8 cellular contexts compared by ENCODE assay signal in genomic region chr1:22452401-22452963, GRCh38. TPM values are rescaled to one million over a fixed set of nuclear protein-coding genes. Genes with fewer than 3 reads are reported as not detected.
DNase-seq lines count a peak whose midpoint lies in the region; ATAC-seq, FAIRE-seq and TF ChIP-seq lines count a peak whose summit lies in the region.

No MANE protein-coding gene starts in this region.

- peak; percentile 78 for FAIRE-seq in endothelial cell of umbilical vein (lab: Jason Lieb, UNC)
- no peak for FAIRE-seq in frontal cortex (lab: Jason Lieb, UNC)

- no peaks in the 10 kb centered on the region for H3K9me1 ChIP-seq in endothelial cell of umbilical vein (replicated peaks; ENCODE audit: control insufficient read depth, extremely low read depth, insufficient read depth, low read length)

- H3K27ac Mint-ChIP-seq in T-helper 17 cell: peak overlapping the region; percentile 97

- H3K9me3 ChIP-seq in ES-I3 (ENCODE audit: control insufficient read depth, insufficient read depth, low read length): no peaks in the 10 kb centered on the region
- no peaks in the 10 kb centered on the region for H3K9me3 ChIP-seq in T-helper 17 cell (ENCODE audit: control insufficient read depth, low read length, poor library complexity, severe bottlenecking)
- no peaks in the 10 kb centered on the region for H3K9me3 ChIP-seq in endothelial cell of umbilical vein (replicated peaks; ENCODE audit: control insufficient read depth, insufficient read depth, low read length)
- no peaks in the 10 kb centered on the region for H3K9me3 ChIP-seq in mononuclear cell (ENCODE audit: low read depth, low read length)

- BruUV-seq in endothelial cell of umbilical vein (replicated peaks; lab: Mats Ljungman, UMichigan): no TSS peak

- no peak for TF ChIP-seq CTCF in endothelial cell of umbilical vein (IDR thresholded peaks at IDR 0.05; ENCODE audit: extremely low read depth in 1 of 2, insufficient read depth in 1 of 2, low read depth in 1 of 2, low read length in 2 of 2)

- peak overlapping the region; percentile 59 for H3K27ac ChIP-seq in endothelial cell of umbilical vein (ENCODE audit: insufficient read depth, low read depth, low read length)
- H3K27ac ChIP-seq in urinary bladder (ENCODE audit: low read depth): peak overlapping the region; percentile 90

- peak overlapping the region; percentile 73 for H3K4me2 ChIP-seq in endothelial cell of umbilical vein (ENCODE audit: insufficient read depth, low read length)

- H3K27me3 Mint-ChIP-seq in T-helper 17 cell: no peaks in the 10 kb centered on the region

- peak; percentile 13 for DNase-seq in HPDE6-E6E7 (ENCODE audit: extremely low spot score)
- no peak for DNase-seq in T-helper 17 cell
- DNase-seq in endothelial cell of umbilical vein (ENCODE audit: low read depth, low spot score): peak; percentile 83
- DNase-seq in frontal cortex (ENCODE audit: low spot score in 2 of 2): no peak

- H4K20me1 ChIP-seq in endothelial cell of umbilical vein (replicated peaks; ENCODE audit: control insufficient read depth, extremely low read depth, insufficient read depth, low read length): no peaks in the 10 kb centered on the region

- H3K36me3 ChIP-seq in ES-I3 (ENCODE audit: insufficient read depth, low read length) (no peaks in the 10 kb centered on the region), endothelial cell of umbilical vein (ENCODE audit: control insufficient read depth in 2 of 2, extremely low read depth in 1 of 2, insufficient read depth in 2 of 2, low read length in 2 of 2) (no peaks in the 10 kb centered on the region), urinary bladder (ENCODE audit: insufficient read depth) (no peaks in the 10 kb centered on the region)

- peak overlapping the region; percentile 64; the same call in 1 of the 2 replicates for H3K9ac ChIP-seq in ES-I3 (ENCODE audit: low read depth, low read length)
- peak overlapping the region; percentile 85 for H3K9ac ChIP-seq in endothelial cell of umbilical vein (replicated peaks; ENCODE audit: extremely low read depth, insufficient read depth, low read length)

- CTCF ChIA-PET in endothelial cell of umbilical vein (lab: Charles Lee): interaction anchor here (0.6 to 1.9 kb wide), 5 partner anchors 9 to 268 kb away, joined by 3 to 6 read pairs (median 3); no protein-coding TSS in a partner anchor

- H3K4me3 Mint-ChIP-seq in T-helper 17 cell: peak overlapping the region; percentile 98

- peaks cover 9% of the 10 kb centered on the region for H3K79me2 ChIP-seq in endothelial cell of umbilical vein (ENCODE audit: control insufficient read depth, insufficient read depth, low read length)

- H3K4me1 ChIP-seq in ES-I3 (ENCODE audit: insufficient read depth, low read length) (peaks cover 15% of the 10 kb centered on the region), endothelial cell of umbilical vein (ENCODE audit: control insufficient read depth, extremely low read depth, insufficient read depth, low read length) (peaks cover 4% of the 10 kb centered on the region), mononuclear cell (ENCODE audit: insufficient read depth, low read length) (peaks cover 17% of the 10 kb centered on the region), urinary bladder (ENCODE audit: insufficient read depth) (no peaks in the 10 kb centered on the region)

- 3% methylated on average over 14 of the region's 14 CpGs for WGBS in urinary bladder

- H3K4me3 ChIP-seq in endothelial cell of umbilical vein (replicated peaks in 1 of 3; ENCODE audit: insufficient read depth in 1 of 3, low read depth in 1 of 3, low read length in 3 of 3) (peak overlapping the region; percentile 78 to 82 (median 81)), mononuclear cell (ENCODE audit: low read length) (peak overlapping the region; percentile 89), urinary bladder (ENCODE audit: low read depth, low read length) (peak overlapping the region; percentile 76)

- intact Hi-C loops in endothelial cell of umbilical vein (cut with micrococcal nuclease): no loop called here

- peak overlapping the region; percentile 86 for H2AFZ ChIP-seq in endothelial cell of umbilical vein (ENCODE audit: low read depth, low read length)

- POLR2A ChIA-PET in endothelial cell of umbilical vein (lab: Charles Lee): interaction anchor here (0.6 kb wide), 1 partner anchor 9 kb away, joined by 3 read pairs; no protein-coding TSS in a partner anchor

- H3K36me3 Mint-ChIP-seq in T-helper 17 cell (ENCODE audit: low read depth): peaks cover 2% of the 10 kb centered on the region

- TF ChIP-seq POLR2A in endothelial cell of umbilical vein (IDR thresholded peaks at IDR 0.05; ENCODE audit: low read depth, low read length): no peak

- ATAC-seq in GM19467 (IDR thresholded peaks at IDR 0.05; ENCODE audit: unreplicated experiment): peak; percentile 21
- ATAC-seq in T-helper 17 cell: peak; percentile 28

- H3K27me3 ChIP-seq in endothelial cell of umbilical vein (ENCODE audit: control insufficient read depth in 2 of 2, insufficient read depth in 2 of 2, low read length in 2 of 2) (no peaks in the 10 kb centered on the region), mononuclear cell (ENCODE audit: insufficient read depth, low read length) (no peaks in the 10 kb centered on the region)

- H3K4me1 Mint-ChIP-seq in T-helper 17 cell: peaks cover 23% of the 10 kb centered on the region

- dilution Hi-C loops in endothelial cell of umbilical vein (cut with MboI; ENCODE audit: extremely low pct_ligation_motif_present, low sequenced_read_pairs): no loop called here

TF ChIP-seq in endothelial cell of umbilical vein, 7 proteins besides CTCF, POLR2A, EP300 and RAD21:
- TF ChIP-seq POLR2AphosphoS5 (IDR thresholded peaks at IDR 0.05; ENCODE audit: insufficient read depth, low read depth, low read length) (peak; percentile 3), JUN (IDR thresholded peaks at IDR 0.05; ENCODE audit: borderline replicate concordance, insufficient read depth, insufficient read length, low read depth) (no peak)
TF ChIP-seq in endothelial cell of umbilical vein: peak in this region for 1.

RNA-seq across cellular contexts. Expression of gene ZBTB40, which starts 0.8 kb away (rescaled TPM):
- total RNA-seq in T-helper 17 cell (10 to 100 TPM; 26.8 to 34.5 TPM), endothelial cell of umbilical vein (20.8 and 21.3 TPM in 2 replicates), mononuclear cell (14.8 TPM), urinary bladder (11.6 TPM), frontal cortex (10.2 TPM)
- polyA plus RNA-seq in endothelial cell of umbilical vein (10.5 and 12.3 TPM in 2 replicates), urinary bladder (9.8 TPM)
- polyA plus RNA-seq in endothelial cell of umbilical vein (2011; cell fraction: cytosol; rRNA removed): 5.6 and 6.5 TPM in 2 replicates
- polyA plus RNA-seq in endothelial cell of umbilical vein (2011; cell fraction: nucleus; rRNA removed): 94.9 and 112 TPM in 2 replicates
- 11.8 and 16.3 TPM in 2 replicates for polyA plus RNA-seq in endothelial cell of umbilical vein (2012)
- 25.7 and 27.5 TPM in 2 replicates for polyA minus RNA-seq in endothelial cell of umbilical vein
- polyA minus RNA-seq in endothelial cell of umbilical vein (2011; cell fraction: cytosol; rRNA and poly(A)+ RNA removed): 8.2 TPM
- 25.0 and 42.1 TPM in 2 replicates for polyA minus RNA-seq in endothelial cell of umbilical vein (2011; cell fraction: nucleus; rRNA and poly(A)+ RNA removed)

Comparison
In these comparisons a context has a peak if more than half of its experiments do, and no peak if none do; other contexts are left out.
1. DNase-seq: peak in HPDE6-E6E7 (single experiment) and endothelial cell of umbilical vein (single experiment); none in T-helper 17 cell (0 of 3) and frontal cortex (0 of 2).
2. Peak in every context shown above with its lines, with median percentiles within 50 percentile points of each other: H3K4me3 ChIP-seq.